ENCODE assay signal across 32 cellular contexts in genomic region chr4:121455285-121455684, GRCh38.
"Had no signal": no experiment of that assay in that cellular context is flagged by ENCODE, and none has a peak within 500 bp of the region (broad histone marks: within the 10 kb centered on the region; RNA-seq: fewer than 3 reads in every experiment).

No MANE protein-coding gene starts in this region.

- DNase-seq: activated B cell treated with CpG ODN at 0.5 μM for 24 hours; activated CD4-positive, alpha-beta T cell treated with anti-CD3 and anti-CD28 coated beads for 1 hour; activated CD4-positive, alpha-beta T cell treated with anti-CD3 and anti-CD28 coated beads, Interleukin-2, amount 10 ng/mL, durations not matched to agents 24 days and 14 days; activated CD4-positive, alpha-beta T cell treated with anti-CD3 and anti-CD28 coated beads, Interleukin-2, amount 50 U/mL, for 48 hours; activated CD8-positive, alpha-beta memory T cell treated with anti-CD3 and anti-CD28 coated beads for 24 hours; activated gamma-delta T cell treated with Interleukin-2 at 50 U/mL for 16 hours; activated naive CD4-positive, alpha-beta T cell treated with anti-CD3 and anti-CD28 coated beads, Interleukin-2, amount 10 ng/mL, durations not matched to agents 7 days and 5 days; activated naive CD8-positive, alpha-beta T cell treated with anti-CD3 and anti-CD28 coated beads, Interleukin-2, amount 10 ng/mL, durations not matched to agents 7 days and 5 days; activated T-cell treated with anti-CD3 and anti-CD28 coated beads for 4 hours; activated T-cell treated with anti-CD3 and anti-CD28 coated beads, Interleukin-2, amount 50 U/mL, for 48 hours; aorta; body of pancreas; Kasumi-1; KBM-7; NCI-H1105 treated with DMSO at 0.1 percent for 48 hours; NCI-H1436 treated with DMSO at 0.1 percent for 48 hours; NCI-H187; NCI-H2081; NCI-H2171; NCI-H2227 treated with DMSO at 0.1 percent for 48 hours; NCI-H446 treated with DMSO at 0.1 percent for 48 hours; NCI-H524 treated with DMSO at 0.1 percent for 48 hours; NCI-H774; OCI-M1; SHP77; T-helper 9 cell had no signal

- H3K4me3 Mint-ChIP-seq: activated B cell treated with CpG ODN at 0.5 μM for 24 hours; activated CD4-positive, alpha-beta T cell treated with anti-CD3 and anti-CD28 coated beads, Interleukin-2, amount 10 ng/mL, durations not matched to agents 24 days and 14 days; activated naive CD4-positive, alpha-beta T cell treated with anti-CD3 and anti-CD28 coated beads, Interleukin-2, amount 10 ng/mL, durations not matched to agents 7 days and 5 days; activated naive CD8-positive, alpha-beta T cell treated with anti-CD3 and anti-CD28 coated beads, Interleukin-2, amount 10 ng/mL, durations not matched to agents 7 days and 5 days; activated T-helper 17 cell treated with anti-CD3 and anti-CD28 coated beads, Interleukin-2, amount 50 U/mL, for 72 hours; central memory CD8-positive, alpha-beta T cell; T-helper 1 cell treated with Interleukin-12 subunit alpha and Interleukin-12 subunit beta and Interleukin-4 antibody, amounts not matched to agents 30 μg/mL and 1 μg/mL, for 36 hours had no signal

- H3K27ac Mint-ChIP-seq: activated B cell treated with CpG ODN at 0.5 μM for 24 hours; activated CD4-positive, alpha-beta T cell treated with anti-CD3 and anti-CD28 coated beads, Interleukin-2, amount 10 ng/mL, durations not matched to agents 24 days and 14 days; activated naive CD4-positive, alpha-beta T cell treated with anti-CD3 and anti-CD28 coated beads, Interleukin-2, amount 10 ng/mL, durations not matched to agents 7 days and 5 days; activated naive CD8-positive, alpha-beta T cell treated with anti-CD3 and anti-CD28 coated beads, Interleukin-2, amount 10 ng/mL, durations not matched to agents 7 days and 5 days; activated T-helper 17 cell treated with anti-CD3 and anti-CD28 coated beads, Interleukin-2, amount 50 U/mL, for 72 hours; T-helper 1 cell treated with Interleukin-12 subunit alpha and Interleukin-12 subunit beta and Interleukin-4 antibody, amounts not matched to agents 30 μg/mL and 1 μg/mL, for 36 hours had no signal

- H3K27ac ChIP-seq: body of pancreas, SJSA1 had no signal

- H3K4me3 ChIP-seq: body of pancreas, SJSA1 had no signal

- H3K4me1 Mint-ChIP-seq: activated B cell treated with CpG ODN at 0.5 μM for 24 hours; activated CD4-positive, alpha-beta T cell treated with anti-CD3 and anti-CD28 coated beads, Interleukin-2, amount 10 ng/mL, durations not matched to agents 24 days and 14 days; activated naive CD4-positive, alpha-beta T cell treated with anti-CD3 and anti-CD28 coated beads, Interleukin-2, amount 10 ng/mL, durations not matched to agents 7 days and 5 days; activated naive CD8-positive, alpha-beta T cell treated with anti-CD3 and anti-CD28 coated beads, Interleukin-2, amount 10 ng/mL, durations not matched to agents 7 days and 5 days; activated T-helper 17 cell treated with anti-CD3 and anti-CD28 coated beads, Interleukin-2, amount 50 U/mL, for 72 hours; central memory CD8-positive, alpha-beta T cell had no signal

- H3K9me3 ChIP-seq: body of pancreas, SJSA1 had no signal

- FAIRE-seq: bronchial epithelial cell, RCC 7860 had no signal

- H3K9me3 Mint-ChIP-seq: activated B cell treated with CpG ODN at 0.5 μM for 24 hours; activated CD4-positive, alpha-beta T cell treated with anti-CD3 and anti-CD28 coated beads, Interleukin-2, amount 10 ng/mL, durations not matched to agents 24 days and 14 days; activated naive CD4-positive, alpha-beta T cell treated with anti-CD3 and anti-CD28 coated beads, Interleukin-2, amount 10 ng/mL, durations not matched to agents 7 days and 5 days; activated naive CD8-positive, alpha-beta T cell treated with anti-CD3 and anti-CD28 coated beads, Interleukin-2, amount 10 ng/mL, durations not matched to agents 7 days and 5 days; activated T-helper 17 cell treated with anti-CD3 and anti-CD28 coated beads, Interleukin-2, amount 50 U/mL, for 72 hours; central memory CD8-positive, alpha-beta T cell; T-helper 1 cell treated with Interleukin-12 subunit alpha and Interleukin-12 subunit beta and Interleukin-4 antibody, amounts not matched to agents 30 μg/mL and 1 μg/mL, for 36 hours had no signal

- H3K36me3 ChIP-seq: SJSA1 had no signal

- H3K27me3 ChIP-seq: body of pancreas had no signal

- H3K36me3 Mint-ChIP-seq: activated naive CD4-positive, alpha-beta T cell treated with anti-CD3 and anti-CD28 coated beads, Interleukin-2, amount 10 ng/mL, durations not matched to agents 7 days and 5 days; activated naive CD8-positive, alpha-beta T cell treated with anti-CD3 and anti-CD28 coated beads, Interleukin-2, amount 10 ng/mL, durations not matched to agents 7 days and 5 days had no signal

- H3K4me1 ChIP-seq: body of pancreas had no signal

- ATAC-seq: activated T-helper 17 cell treated with anti-CD3 and anti-CD28 coated beads, Interleukin-2, amount 50 U/mL, for 72 hours; body of pancreas had no signal
